Comparison of ENCODE assay signal across 1 cellular context in the genomic region with DNA sequence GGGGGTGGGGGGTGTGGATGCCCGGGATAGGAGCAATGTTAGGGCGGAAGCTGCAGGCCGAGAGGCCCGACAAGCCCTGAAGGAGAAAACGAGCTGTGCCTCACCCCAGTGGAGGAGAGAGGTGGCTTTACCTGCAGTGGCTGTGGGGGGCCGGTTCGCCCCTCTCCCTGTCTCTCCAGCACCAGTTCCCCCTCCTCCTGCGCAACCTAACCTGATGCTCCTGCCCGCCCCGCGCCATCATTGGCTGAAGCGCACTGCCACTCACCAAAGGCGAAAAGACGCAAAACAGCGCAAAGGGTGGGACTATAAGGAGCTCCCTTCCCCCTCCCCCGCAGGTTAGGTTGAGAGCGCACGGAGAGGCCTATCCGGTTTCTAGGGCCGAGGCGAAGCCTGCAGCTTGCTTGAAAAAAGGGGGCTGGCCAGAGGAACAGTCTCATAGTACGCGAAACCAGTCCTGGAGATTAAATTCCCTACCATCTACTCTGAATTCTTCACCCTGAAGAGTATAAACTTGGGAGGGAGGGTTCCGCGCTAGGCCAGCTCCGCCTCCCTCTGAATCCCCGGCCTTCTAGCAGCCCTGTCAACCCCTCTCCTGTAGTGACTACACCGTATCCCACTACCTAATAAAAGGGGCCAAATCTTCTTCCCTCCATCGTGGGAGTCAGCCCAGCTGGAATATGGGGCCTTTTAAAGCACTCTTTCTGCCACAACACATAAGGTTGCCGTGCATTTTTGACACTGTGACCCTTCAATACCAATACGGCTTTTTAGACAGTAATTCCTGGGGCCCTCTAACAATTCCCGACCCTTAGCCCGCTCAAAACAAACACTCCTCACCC.
TF ChIP-seq lines count a peak whose summit lies in the region.

No MANE protein-coding gene starts in this region.

TF ChIP-seq in K562, 482 proteins besides CTCF, POLR2A, EP300 and RAD21 (continued from another document and continues in another):
- TF ChIP-seq GABPB2 (CRISPR knock-in tag; conservative IDR thresholded peaks at IDR 0.05) (no peak), SNAPC5 (CRISPR knock-in tag; IDR thresholded peaks at IDR 0.05) (no peak), EP400 (IDR thresholded peaks at IDR 0.05) (peak; percentile 63), E2F8 (IDR thresholded peaks at IDR 0.05; ENCODE audit: low read depth, partially characterized antibody) (no peak), PTRF (tag; IDR thresholded peaks at IDR 0.05) (no peak), ZNF583 (CRISPR knock-in tag; IDR thresholded peaks at IDR 0.05) (no peak), RBM39 (optimal IDR thresholded peaks at IDR 0.05; ENCODE audit: low read depth, low read length) (no peak), ZNF408 (CRISPR knock-in tag; IDR thresholded peaks at IDR 0.05; ENCODE audit: low read depth) (no peak), RHOXF2B (CRISPR knock-in tag; conservative IDR thresholded peaks at IDR 0.05) (no peak), NCOR1 (IDR thresholded peaks at IDR 0.05) (no peak), MTF1 (CRISPR knock-in tag; IDR thresholded peaks at IDR 0.05; ENCODE audit: borderline replicate concordance) (no peak), ZNF436 (CRISPR knock-in tag; IDR thresholded peaks at IDR 0.05) (no peak), NBN (IDR thresholded peaks at IDR 0.05; ENCODE audit: low read depth) (no peak), SMAD4 (CRISPR knock-in tag; conservative IDR thresholded peaks at IDR 0.05) (no peak), NR0B1 (IDR thresholded peaks at IDR 0.05; ENCODE audit: partially characterized antibody) (no peak), ZKSCAN3 (CRISPR knock-in tag; IDR thresholded peaks at IDR 0.05) (no peak), SMARCA5 (IDR thresholded peaks at IDR 0.05) (no peak), PHF21A (IDR thresholded peaks at IDR 0.05; ENCODE audit: borderline replicate concordance, low read depth) (no peak), MCM7 (IDR thresholded peaks at IDR 0.05) (no peak), ZNF561 (CRISPR knock-in tag; conservative IDR thresholded peaks at IDR 0.05) (no peak), SETDB1 (IDR thresholded peaks at IDR 0.05; ENCODE audit: low read length) (no peak), YY1 (IDR thresholded peaks at IDR 0.05; ENCODE audit: borderline replicate concordance in 1 of 3, control insufficient read depth in 1 of 3, extremely low read depth in 1 of 3, insufficient read depth in 3 of 3, insufficient read length in 1 of 3, insufficient replicate concordance in 2 of 3, low read depth in 1 of 3, low read length in 2 of 3) (peak in 1 of 3 experiments; percentile 53), SMARCA4 (IDR thresholded peaks at IDR 0.05) (no peak), NFE2 (IDR thresholded peaks at IDR 0.05; ENCODE audit: low read depth) (no peak), MYC (IDR thresholded peaks at IDR 0.05; ENCODE audit: low read depth, low read length) (no peak), MYC (CRISPR knock-in tag; IDR thresholded peaks at IDR 0.05; ENCODE audit: borderline replicate concordance, low read depth) (no peak), TAF7 (tag; IDR thresholded peaks at IDR 0.05) (no peak), MEIS2 (IDR thresholded peaks at IDR 0.05; ENCODE audit: partially characterized antibody) (no peak), MAFG (tag; conservative IDR thresholded peaks at IDR 0.05) (no peak), TEAD2 (tag; IDR thresholded peaks at IDR 0.05) (no peak), CBFA2T2 (conservative IDR thresholded peaks at IDR 0.05) (no peak), PHF8 (IDR thresholded peaks at IDR 0.05; ENCODE audit: borderline replicate concordance, low read length) (peak; percentile 60; the same call in 1 of the 2 replicates), DNMT1 (IDR thresholded peaks at IDR 0.05) (no peak), ZNF217 (CRISPR knock-in tag; IDR thresholded peaks at IDR 0.05) (no peak), ZNF224 (CRISPR knock-in tag; IDR thresholded peaks at IDR 0.05) (no peak), ILK (tag; IDR thresholded peaks at IDR 0.05; ENCODE audit: borderline replicate concordance, low read depth) (no peak), MECOM (CRISPR knock-in tag; IDR thresholded peaks at IDR 0.05) (no peak), ZNF79 (CRISPR knock-in tag; IDR thresholded peaks at IDR 0.05; ENCODE audit: low read depth) (no peak), FOXM1 (IDR thresholded peaks at IDR 0.05; ENCODE audit: low read depth) (no peak), FOXM1 (CRISPR knock-in tag; IDR thresholded peaks at IDR 0.05; ENCODE audit: low read depth) (no peak)
- TF ChIP-seq, protein P1, sequence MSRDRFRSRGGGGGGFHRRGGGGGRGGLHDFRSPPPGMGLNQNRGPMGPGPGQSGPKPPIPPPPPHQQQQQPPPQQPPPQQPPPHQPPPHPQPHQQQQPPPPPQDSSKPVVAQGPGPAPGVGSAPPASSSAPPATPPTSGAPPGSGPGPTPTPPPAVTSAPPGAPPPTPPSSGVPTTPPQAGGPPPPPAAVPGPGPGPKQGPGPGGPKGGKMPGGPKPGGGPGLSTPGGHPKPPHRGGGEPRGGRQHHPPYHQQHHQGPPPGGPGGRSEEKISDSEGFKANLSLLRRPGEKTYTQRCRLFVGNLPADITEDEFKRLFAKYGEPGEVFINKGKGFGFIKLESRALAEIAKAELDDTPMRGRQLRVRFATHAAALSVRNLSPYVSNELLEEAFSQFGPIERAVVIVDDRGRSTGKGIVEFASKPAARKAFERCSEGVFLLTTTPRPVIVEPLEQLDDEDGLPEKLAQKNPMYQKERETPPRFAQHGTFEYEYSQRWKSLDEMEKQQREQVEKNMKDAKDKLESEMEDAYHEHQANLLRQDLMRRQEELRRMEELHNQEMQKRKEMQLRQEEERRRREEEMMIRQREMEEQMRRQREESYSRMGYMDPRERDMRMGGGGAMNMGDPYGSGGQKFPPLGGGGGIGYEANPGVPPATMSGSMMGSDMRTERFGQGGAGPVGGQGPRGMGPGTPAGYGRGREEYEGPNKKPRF (IDR thresholded peaks at IDR 0.05; ENCODE audit: low read depth, low read length), result no peak
- TF ChIP-seq, protein P2, sequence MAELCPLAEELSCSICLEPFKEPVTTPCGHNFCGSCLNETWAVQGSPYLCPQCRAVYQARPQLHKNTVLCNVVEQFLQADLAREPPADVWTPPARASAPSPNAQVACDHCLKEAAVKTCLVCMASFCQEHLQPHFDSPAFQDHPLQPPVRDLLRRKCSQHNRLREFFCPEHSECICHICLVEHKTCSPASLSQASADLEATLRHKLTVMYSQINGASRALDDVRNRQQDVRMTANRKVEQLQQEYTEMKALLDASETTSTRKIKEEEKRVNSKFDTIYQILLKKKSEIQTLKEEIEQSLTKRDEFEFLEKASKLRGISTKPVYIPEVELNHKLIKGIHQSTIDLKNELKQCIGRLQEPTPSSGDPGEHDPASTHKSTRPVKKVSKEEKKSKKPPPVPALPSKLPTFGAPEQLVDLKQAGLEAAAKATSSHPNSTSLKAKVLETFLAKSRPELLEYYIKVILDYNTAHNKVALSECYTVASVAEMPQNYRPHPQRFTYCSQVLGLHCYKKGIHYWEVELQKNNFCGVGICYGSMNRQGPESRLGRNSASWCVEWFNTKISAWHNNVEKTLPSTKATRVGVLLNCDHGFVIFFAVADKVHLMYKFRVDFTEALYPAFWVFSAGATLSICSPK (IDR thresholded peaks at IDR 0.05; ENCODE audit: borderline replicate concordance), result no peak
- TF ChIP-seq, protein P3, sequence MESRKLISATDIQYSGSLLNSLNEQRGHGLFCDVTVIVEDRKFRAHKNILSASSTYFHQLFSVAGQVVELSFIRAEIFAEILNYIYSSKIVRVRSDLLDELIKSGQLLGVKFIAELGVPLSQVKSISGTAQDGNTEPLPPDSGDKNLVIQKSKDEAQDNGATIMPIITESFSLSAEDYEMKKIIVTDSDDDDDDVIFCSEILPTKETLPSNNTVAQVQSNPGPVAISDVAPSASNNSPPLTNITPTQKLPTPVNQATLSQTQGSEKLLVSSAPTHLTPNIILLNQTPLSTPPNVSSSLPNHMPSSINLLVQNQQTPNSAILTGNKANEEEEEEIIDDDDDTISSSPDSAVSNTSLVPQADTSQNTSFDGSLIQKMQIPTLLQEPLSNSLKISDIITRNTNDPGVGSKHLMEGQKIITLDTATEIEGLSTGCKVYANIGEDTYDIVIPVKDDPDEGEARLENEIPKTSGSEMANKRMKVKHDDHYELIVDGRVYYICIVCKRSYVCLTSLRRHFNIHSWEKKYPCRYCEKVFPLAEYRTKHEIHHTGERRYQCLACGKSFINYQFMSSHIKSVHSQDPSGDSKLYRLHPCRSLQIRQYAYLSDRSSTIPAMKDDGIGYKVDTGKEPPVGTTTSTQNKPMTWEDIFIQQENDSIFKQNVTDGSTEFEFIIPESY (CRISPR knock-in tag; IDR thresholded peaks at IDR 0.05), result no peak
- TF ChIP-seq, protein P4, sequence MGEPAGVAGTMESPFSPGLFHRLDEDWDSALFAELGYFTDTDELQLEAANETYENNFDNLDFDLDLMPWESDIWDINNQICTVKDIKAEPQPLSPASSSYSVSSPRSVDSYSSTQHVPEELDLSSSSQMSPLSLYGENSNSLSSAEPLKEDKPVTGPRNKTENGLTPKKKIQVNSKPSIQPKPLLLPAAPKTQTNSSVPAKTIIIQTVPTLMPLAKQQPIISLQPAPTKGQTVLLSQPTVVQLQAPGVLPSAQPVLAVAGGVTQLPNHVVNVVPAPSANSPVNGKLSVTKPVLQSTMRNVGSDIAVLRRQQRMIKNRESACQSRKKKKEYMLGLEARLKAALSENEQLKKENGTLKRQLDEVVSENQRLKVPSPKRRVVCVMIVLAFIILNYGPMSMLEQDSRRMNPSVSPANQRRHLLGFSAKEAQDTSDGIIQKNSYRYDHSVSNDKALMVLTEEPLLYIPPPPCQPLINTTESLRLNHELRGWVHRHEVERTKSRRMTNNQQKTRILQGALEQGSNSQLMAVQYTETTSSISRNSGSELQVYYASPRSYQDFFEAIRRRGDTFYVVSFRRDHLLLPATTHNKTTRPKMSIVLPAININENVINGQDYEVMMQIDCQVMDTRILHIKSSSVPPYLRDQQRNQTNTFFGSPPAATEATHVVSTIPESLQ (CRISPR knock-in tag; IDR thresholded peaks at IDR 0.05), result no peak
- TF ChIP-seq, protein P5, sequence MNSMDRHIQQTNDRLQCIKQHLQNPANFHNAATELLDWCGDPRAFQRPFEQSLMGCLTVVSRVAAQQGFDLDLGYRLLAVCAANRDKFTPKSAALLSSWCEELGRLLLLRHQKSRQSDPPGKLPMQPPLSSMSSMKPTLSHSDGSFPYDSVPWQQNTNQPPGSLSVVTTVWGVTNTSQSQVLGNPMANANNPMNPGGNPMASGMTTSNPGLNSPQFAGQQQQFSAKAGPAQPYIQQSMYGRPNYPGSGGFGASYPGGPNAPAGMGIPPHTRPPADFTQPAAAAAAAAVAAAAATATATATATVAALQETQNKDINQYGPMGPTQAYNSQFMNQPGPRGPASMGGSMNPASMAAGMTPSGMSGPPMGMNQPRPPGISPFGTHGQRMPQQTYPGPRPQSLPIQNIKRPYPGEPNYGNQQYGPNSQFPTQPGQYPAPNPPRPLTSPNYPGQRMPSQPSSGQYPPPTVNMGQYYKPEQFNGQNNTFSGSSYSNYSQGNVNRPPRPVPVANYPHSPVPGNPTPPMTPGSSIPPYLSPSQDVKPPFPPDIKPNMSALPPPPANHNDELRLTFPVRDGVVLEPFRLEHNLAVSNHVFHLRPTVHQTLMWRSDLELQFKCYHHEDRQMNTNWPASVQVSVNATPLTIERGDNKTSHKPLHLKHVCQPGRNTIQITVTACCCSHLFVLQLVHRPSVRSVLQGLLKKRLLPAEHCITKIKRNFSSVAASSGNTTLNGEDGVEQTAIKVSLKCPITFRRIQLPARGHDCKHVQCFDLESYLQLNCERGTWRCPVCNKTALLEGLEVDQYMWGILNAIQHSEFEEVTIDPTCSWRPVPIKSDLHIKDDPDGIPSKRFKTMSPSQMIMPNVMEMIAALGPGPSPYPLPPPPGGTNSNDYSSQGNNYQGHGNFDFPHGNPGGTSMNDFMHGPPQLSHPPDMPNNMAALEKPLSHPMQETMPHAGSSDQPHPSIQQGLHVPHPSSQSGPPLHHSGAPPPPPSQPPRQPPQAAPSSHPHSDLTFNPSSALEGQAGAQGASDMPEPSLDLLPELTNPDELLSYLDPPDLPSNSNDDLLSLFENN (IDR thresholded peaks at IDR 0.05; ENCODE audit: low read depth in 2 of 2, low read length in 2 of 2), result no peak
- TF ChIP-seq, protein P6, sequence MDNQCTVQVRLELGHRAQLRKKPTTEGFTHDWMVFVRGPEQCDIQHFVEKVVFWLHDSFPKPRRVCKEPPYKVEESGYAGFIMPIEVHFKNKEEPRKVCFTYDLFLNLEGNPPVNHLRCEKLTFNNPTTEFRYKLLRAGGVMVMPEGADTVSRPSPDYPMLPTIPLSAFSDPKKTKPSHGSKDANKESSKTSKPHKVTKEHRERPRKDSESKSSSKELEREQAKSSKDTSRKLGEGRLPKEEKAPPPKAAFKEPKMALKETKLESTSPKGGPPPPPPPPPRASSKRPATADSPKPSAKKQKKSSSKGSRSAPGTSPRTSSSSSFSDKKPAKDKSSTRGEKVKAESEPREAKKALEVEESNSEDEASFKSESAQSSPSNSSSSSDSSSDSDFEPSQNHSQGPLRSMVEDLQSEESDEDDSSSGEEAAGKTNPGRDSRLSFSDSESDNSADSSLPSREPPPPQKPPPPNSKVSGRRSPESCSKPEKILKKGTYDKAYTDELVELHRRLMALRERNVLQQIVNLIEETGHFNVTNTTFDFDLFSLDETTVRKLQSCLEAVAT (IDR thresholded peaks at IDR 0.05), result no peak
- TF ChIP-seq, protein P7, sequence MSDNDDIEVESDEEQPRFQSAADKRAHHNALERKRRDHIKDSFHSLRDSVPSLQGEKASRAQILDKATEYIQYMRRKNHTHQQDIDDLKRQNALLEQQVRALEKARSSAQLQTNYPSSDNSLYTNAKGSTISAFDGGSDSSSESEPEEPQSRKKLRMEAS (CRISPR knock-in tag; IDR thresholded peaks at IDR 0.05), result no peak
